17 cellular contexts compared by ENCODE assay signal in the genomic region with DNA sequence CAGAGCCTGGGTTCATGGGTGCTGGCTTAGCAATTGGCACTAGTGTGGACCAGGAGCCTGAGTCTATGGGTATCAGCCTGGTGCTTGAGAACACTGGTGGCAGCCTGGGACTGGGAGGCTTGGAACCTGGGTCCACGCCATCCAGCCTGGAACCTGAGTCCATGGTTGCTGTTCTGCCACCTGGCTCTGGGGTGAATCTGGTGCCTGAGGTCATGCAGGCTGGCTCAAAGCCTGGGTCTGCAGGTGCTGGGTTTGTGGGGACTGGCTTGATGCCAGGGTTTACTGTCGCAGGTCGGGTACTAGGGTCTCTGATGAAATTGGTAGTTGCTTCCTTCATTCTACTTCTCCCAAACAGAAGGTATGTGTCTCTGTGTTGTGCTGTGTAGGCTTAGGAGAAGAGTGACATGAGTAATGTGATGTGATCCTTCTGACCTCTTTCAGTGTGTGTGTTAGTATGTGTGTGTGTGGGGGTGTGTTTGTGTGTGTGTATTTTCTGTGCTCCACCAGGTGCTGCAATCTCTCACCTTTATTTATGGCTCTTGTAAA.
"Had no signal": no experiment of that assay in that cellular context is flagged by ENCODE, and none has a peak within 500 bp of the region (broad histone marks: within the 10 kb centered on the region; RNA-seq: fewer than 3 reads in every experiment).

No MANE protein-coding gene starts in this region.

- H3K27me3 Mint-ChIP-seq: activated CD4-positive, alpha-beta T cell treated with anti-CD3 and anti-CD28 coated beads, Interleukin-2, amount 10 ng/mL, durations not matched to agents 7 days and 5 days; activated naive CD8-positive, alpha-beta T cell treated with anti-CD3 and anti-CD28 coated beads for 36 hours; stimulated activated memory B cell treated with anti-CD40 and anti-IgM and Interleukin-4, amounts not matched to agents 10 μg/mL and 1 μg/mL and 100 μg/mL, for 72 hours had no signal

- DNase-seq: activated CD4-positive, alpha-beta T cell treated with anti-CD3 and anti-CD28 coated beads, Interleukin-2, amount 10 ng/mL, durations not matched to agents 7 days and 5 days; activated CD8-positive, alpha-beta memory T cell treated with anti-CD3 and anti-CD28 coated beads, Interleukin-2, amount 50 U/mL, for 48 hours; activated gamma-delta T cell; activated naive CD8-positive, alpha-beta T cell treated with anti-CD3 and anti-CD28 coated beads for 36 hours; activated T-cell treated with anti-CD3 and anti-CD28 coated beads, Interleukin-2, amount 50 U/mL, for 72 hours; amygdala; caudate nucleus; colonic mucosa; heart right ventricle; left colon; midbrain; stimulated activated CD4-positive, alpha-beta T cell treated with anti-CD3 and anti-CD28 coated beads, Interleukin-2, amount 100 ng/mL, for 48 hours; thyroid gland had no signal

- H3K4me3 Mint-ChIP-seq: activated CD4-positive, alpha-beta T cell treated with anti-CD3 and anti-CD28 coated beads, Interleukin-2, amount 10 ng/mL, durations not matched to agents 7 days and 5 days; activated naive CD8-positive, alpha-beta T cell treated with anti-CD3 and anti-CD28 coated beads for 36 hours; activated T-cell treated with anti-CD3 and anti-CD28 coated beads, Interleukin-2, amount 50 U/mL, for 72 hours; stimulated activated memory B cell treated with anti-CD40 and anti-IgM and Interleukin-4, amounts not matched to agents 10 μg/mL and 1 μg/mL and 100 μg/mL, for 72 hours had no signal

- H3K4me1 Mint-ChIP-seq: activated CD4-positive, alpha-beta T cell treated with anti-CD3 and anti-CD28 coated beads, Interleukin-2, amount 10 ng/mL, durations not matched to agents 7 days and 5 days; activated naive CD8-positive, alpha-beta T cell treated with anti-CD3 and anti-CD28 coated beads for 36 hours; stimulated activated memory B cell treated with anti-CD40 and anti-IgM and Interleukin-4, amounts not matched to agents 10 μg/mL and 1 μg/mL and 100 μg/mL, for 72 hours had no signal

- ATAC-seq: activated T-cell treated with anti-CD3 and anti-CD28 coated beads, Interleukin-2, amount 50 U/mL, for 72 hours; body of pancreas; gastroesophageal sphincter; heart right ventricle; left colon; pancreas; stimulated activated memory B cell treated with anti-CD40 and anti-IgM and Interleukin-4, amounts not matched to agents 10 μg/mL and 1 μg/mL and 100 μg/mL, for 72 hours had no signal

- H3K36me3 Mint-ChIP-seq: activated naive CD8-positive, alpha-beta T cell treated with anti-CD3 and anti-CD28 coated beads for 36 hours; stimulated activated memory B cell treated with anti-CD40 and anti-IgM and Interleukin-4, amounts not matched to agents 10 μg/mL and 1 μg/mL and 100 μg/mL, for 72 hours had no signal

- H3K9me3 Mint-ChIP-seq: stimulated activated memory B cell treated with anti-CD40 and anti-IgM and Interleukin-4, amounts not matched to agents 10 μg/mL and 1 μg/mL and 100 μg/mL, for 72 hours had no signal

- H3K27ac Mint-ChIP-seq: activated CD4-positive, alpha-beta T cell treated with anti-CD3 and anti-CD28 coated beads, Interleukin-2, amount 10 ng/mL, durations not matched to agents 7 days and 5 days; activated naive CD8-positive, alpha-beta T cell treated with anti-CD3 and anti-CD28 coated beads for 36 hours; activated T-cell treated with anti-CD3 and anti-CD28 coated beads, Interleukin-2, amount 50 U/mL, for 72 hours; stimulated activated memory B cell treated with anti-CD40 and anti-IgM and Interleukin-4, amounts not matched to agents 10 μg/mL and 1 μg/mL and 100 μg/mL, for 72 hours had no signal
